ENCODE assay signal across 1 cellular context in genomic region chr3:128584412-128585020, GRCh38.
TF ChIP-seq lines count a peak whose summit lies in the region.

No MANE protein-coding gene starts in this region.

TF ChIP-seq in K562, 482 proteins besides CTCF, POLR2A, EP300 and RAD21 (continued from another document and continues in another):
- TF ChIP-seq, protein P1, sequence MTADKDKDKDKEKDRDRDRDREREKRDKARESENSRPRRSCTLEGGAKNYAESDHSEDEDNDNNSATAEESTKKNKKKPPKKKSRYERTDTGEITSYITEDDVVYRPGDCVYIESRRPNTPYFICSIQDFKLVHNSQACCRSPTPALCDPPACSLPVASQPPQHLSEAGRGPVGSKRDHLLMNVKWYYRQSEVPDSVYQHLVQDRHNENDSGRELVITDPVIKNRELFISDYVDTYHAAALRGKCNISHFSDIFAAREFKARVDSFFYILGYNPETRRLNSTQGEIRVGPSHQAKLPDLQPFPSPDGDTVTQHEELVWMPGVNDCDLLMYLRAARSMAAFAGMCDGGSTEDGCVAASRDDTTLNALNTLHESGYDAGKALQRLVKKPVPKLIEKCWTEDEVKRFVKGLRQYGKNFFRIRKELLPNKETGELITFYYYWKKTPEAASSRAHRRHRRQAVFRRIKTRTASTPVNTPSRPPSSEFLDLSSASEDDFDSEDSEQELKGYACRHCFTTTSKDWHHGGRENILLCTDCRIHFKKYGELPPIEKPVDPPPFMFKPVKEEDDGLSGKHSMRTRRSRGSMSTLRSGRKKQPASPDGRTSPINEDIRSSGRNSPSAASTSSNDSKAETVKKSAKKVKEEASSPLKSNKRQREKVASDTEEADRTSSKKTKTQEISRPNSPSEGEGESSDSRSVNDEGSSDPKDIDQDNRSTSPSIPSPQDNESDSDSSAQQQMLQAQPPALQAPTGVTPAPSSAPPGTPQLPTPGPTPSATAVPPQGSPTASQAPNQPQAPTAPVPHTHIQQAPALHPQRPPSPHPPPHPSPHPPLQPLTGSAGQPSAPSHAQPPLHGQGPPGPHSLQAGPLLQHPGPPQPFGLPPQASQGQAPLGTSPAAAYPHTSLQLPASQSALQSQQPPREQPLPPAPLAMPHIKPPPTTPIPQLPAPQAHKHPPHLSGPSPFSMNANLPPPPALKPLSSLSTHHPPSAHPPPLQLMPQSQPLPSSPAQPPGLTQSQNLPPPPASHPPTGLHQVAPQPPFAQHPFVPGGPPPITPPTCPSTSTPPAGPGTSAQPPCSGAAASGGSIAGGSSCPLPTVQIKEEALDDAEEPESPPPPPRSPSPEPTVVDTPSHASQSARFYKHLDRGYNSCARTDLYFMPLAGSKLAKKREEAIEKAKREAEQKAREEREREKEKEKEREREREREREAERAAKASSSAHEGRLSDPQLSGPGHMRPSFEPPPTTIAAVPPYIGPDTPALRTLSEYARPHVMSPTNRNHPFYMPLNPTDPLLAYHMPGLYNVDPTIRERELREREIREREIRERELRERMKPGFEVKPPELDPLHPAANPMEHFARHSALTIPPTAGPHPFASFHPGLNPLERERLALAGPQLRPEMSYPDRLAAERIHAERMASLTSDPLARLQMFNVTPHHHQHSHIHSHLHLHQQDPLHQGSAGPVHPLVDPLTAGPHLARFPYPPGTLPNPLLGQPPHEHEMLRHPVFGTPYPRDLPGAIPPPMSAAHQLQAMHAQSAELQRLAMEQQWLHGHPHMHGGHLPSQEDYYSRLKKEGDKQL (CRISPR knock-in tag; IDR thresholded peaks at IDR 0.05; ENCODE audit: borderline replicate concordance) = no peak
- TF ChIP-seq SAP30 (IDR thresholded peaks at IDR 0.05; ENCODE audit: borderline replicate concordance, insufficient read depth, low read depth, low read length, poor library complexity, severe bottlenecking) (no peak), ZNF408 (CRISPR knock-in tag; IDR thresholded peaks at IDR 0.05; ENCODE audit: low read depth) (no peak), PYGO2 (tag; IDR thresholded peaks at IDR 0.05) (no peak), TFAM (CRISPR knock-in tag; conservative IDR thresholded peaks at IDR 0.05) (no peak), BRCA1 (IDR thresholded peaks at IDR 0.05) (no peak), BRCA1 (CRISPR knock-in tag; IDR thresholded peaks at IDR 0.05) (no peak), AFF1 (IDR thresholded peaks at IDR 0.05; ENCODE audit: low read depth in 1 of 2, partially characterized antibody in 2 of 2) (no peak), XRCC5 (IDR thresholded peaks at IDR 0.05; ENCODE audit: low read depth, low read length) (no peak), NCOA4 (IDR thresholded peaks at IDR 0.05; ENCODE audit: partially characterized antibody) (no peak), DPF2 (IDR thresholded peaks at IDR 0.05) (no peak), MBD2 (IDR thresholded peaks at IDR 0.05; ENCODE audit: borderline replicate concordance, low read depth) (no peak), KLF6 (CRISPR knock-in tag; IDR thresholded peaks at IDR 0.05; ENCODE audit: borderline replicate concordance) (no peak), REST (CRISPR knock-in tag; IDR thresholded peaks at IDR 0.05; ENCODE audit: low read depth) (no peak), ZNF41 (CRISPR knock-in tag; conservative IDR thresholded peaks at IDR 0.05) (no peak), ZNF445 (CRISPR knock-in tag; IDR thresholded peaks at IDR 0.05; ENCODE audit: low read depth) (no peak), SIX5 (IDR thresholded peaks at IDR 0.05; ENCODE audit: borderline replicate concordance in 1 of 2, insufficient read depth in 1 of 2, low read depth in 1 of 2, low read length in 2 of 2) (no peak), PPARD (CRISPR knock-in tag; IDR thresholded peaks at IDR 0.05) (no peak), GABPA (tag; conservative IDR thresholded peaks at IDR 0.05; ENCODE audit: low read depth) (no peak), SFPQ (IDR thresholded peaks at IDR 0.05; ENCODE audit: low read depth, low read length) (no peak), ARID1B (IDR thresholded peaks at IDR 0.05) (no peak), ZNF239 (CRISPR knock-in tag; IDR thresholded peaks at IDR 0.05) (no peak), JUNB (CRISPR knock-in tag; conservative IDR thresholded peaks at IDR 0.05) (no peak), USF2 (CRISPR knock-in tag; IDR thresholded peaks at IDR 0.05) (peak; percentile 60), ERF (CRISPR knock-in tag; IDR thresholded peaks at IDR 0.05) (no peak), ZNF146 (CRISPR knock-in tag; IDR thresholded peaks at IDR 0.05; ENCODE audit: unreplicated experiment) (no peak), ZNF740 (CRISPR knock-in tag; IDR thresholded peaks at IDR 0.05) (no peak), ZNF740 (tag; IDR thresholded peaks at IDR 0.05) (no peak), RUNX1 (IDR thresholded peaks at IDR 0.05; ENCODE audit: low read depth) (no peak), MYC (IDR thresholded peaks at IDR 0.05; ENCODE audit: low read depth, low read length) (peak; percentile 70), MYC (CRISPR knock-in tag; IDR thresholded peaks at IDR 0.05; ENCODE audit: borderline replicate concordance, low read depth) (no peak), GABPB2 (CRISPR knock-in tag; conservative IDR thresholded peaks at IDR 0.05) (no peak), CEBPG (CRISPR knock-in tag; IDR thresholded peaks at IDR 0.05) (no peak), CEBPG (tag; conservative IDR thresholded peaks at IDR 0.05 in 1 of 2, IDR thresholded peaks at IDR 0.05 in 1 of 2) (no peak), SMARCC2 (IDR thresholded peaks at IDR 0.05; ENCODE audit: low read depth) (no peak), ARID3B (CRISPR knock-in tag; IDR thresholded peaks at IDR 0.05; ENCODE audit: borderline replicate concordance) (no peak), TGIF2 (CRISPR knock-in tag; IDR thresholded peaks at IDR 0.05) (no peak), ZNF707 (CRISPR knock-in tag; conservative IDR thresholded peaks at IDR 0.05) (no peak), NR2C1 (IDR thresholded peaks at IDR 0.05) (no peak), NR2C1 (tag; IDR thresholded peaks at IDR 0.05) (no peak), JUN (IDR thresholded peaks at IDR 0.05; ENCODE audit: borderline replicate concordance, low read depth, low read length) (no peak), JUN (CRISPR knock-in tag; IDR thresholded peaks at IDR 0.05; ENCODE audit: borderline replicate concordance) (no peak)
- TF ChIP-seq, protein P2, sequence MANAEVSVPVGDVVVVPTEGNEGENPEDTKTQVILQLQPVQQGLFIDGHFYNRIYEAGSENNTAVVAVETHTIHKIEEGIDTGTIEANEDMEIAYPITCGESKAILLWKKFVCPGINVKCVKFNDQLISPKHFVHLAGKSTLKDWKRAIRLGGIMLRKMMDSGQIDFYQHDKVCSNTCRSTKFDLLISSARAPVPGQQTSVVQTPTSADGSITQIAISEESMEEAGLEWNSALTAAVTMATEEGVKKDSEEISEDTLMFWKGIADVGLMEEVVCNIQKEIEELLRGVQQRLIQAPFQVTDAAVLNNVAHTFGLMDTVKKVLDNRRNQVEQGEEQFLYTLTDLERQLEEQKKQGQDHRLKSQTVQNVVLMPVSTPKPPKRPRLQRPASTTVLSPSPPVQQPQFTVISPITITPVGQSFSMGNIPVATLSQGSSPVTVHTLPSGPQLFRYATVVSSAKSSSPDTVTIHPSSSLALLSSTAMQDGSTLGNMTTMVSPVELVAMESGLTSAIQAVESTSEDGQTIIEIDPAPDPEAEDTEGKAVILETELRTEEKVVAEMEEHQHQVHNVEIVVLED (CRISPR knock-in tag; IDR thresholded peaks at IDR 0.05) = no peak
- TF ChIP-seq, protein P3, sequence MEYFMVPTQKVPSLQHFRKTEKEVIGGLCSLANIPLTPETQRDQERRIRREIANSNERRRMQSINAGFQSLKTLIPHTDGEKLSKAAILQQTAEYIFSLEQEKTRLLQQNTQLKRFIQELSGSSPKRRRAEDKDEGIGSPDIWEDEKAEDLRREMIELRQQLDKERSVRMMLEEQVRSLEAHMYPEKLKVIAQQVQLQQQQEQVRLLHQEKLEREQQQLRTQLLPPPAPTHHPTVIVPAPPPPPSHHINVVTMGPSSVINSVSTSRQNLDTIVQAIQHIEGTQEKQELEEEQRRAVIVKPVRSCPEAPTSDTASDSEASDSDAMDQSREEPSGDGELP (CRISPR knock-in tag; IDR thresholded peaks at IDR 0.05; ENCODE audit: borderline replicate concordance) = peak; percentile 75; the same call in 1 of the 2 replicates
